9 cellular contexts compared by ENCODE assay signal in genomic region chr2:127108090-127108523, GRCh38. TPM values are rescaled to one million over a fixed set of nuclear protein-coding genes. Genes with fewer than 3 reads are reported as not detected.
DNase-seq lines count a peak whose midpoint lies in the region; ATAC-seq and TF ChIP-seq lines count a peak whose summit lies in the region.
"Had no signal": no experiment of that assay in that cellular context is flagged by ENCODE, and none has a peak within 500 bp of the region (broad histone marks: within the 10 kb centered on the region; RNA-seq: fewer than 3 reads in every experiment).

No MANE protein-coding gene starts in this region.

- H3K4me1 Mint-ChIP-seq in activated CD4-positive, alpha-beta T cell treated with anti-CD3 and anti-CD28 coated beads for 36 hours, result peaks cover 4% of the 10 kb centered on the region
- peaks cover 5% of the 10 kb centered on the region for H3K4me1 Mint-ChIP-seq in activated naive CD8-positive, alpha-beta T cell treated with anti-CD3 and anti-CD28 coated beads for 36 hours
- peaks cover 15% of the 10 kb centered on the region for H3K4me1 Mint-ChIP-seq in stimulated activated naive CD8-positive, alpha-beta T cell treated with anti-CD3 and anti-CD28 coated beads, Interleukin-15, amount 100 ng/mL, for 72 hours

- DNase-seq in activated CD4-positive, alpha-beta T cell treated with anti-CD3 and anti-CD28 coated beads for 36 hours, result no peak
- no peak for DNase-seq in activated CD4-positive, alpha-beta T cell treated with anti-CD3 and anti-CD28 coated beads, Interleukin-2, amount 50 U/mL, for 4 hours
- no peak for DNase-seq in activated naive CD8-positive, alpha-beta T cell treated with anti-CD3 and anti-CD28 coated beads for 36 hours
- DNase-seq in left kidney (ENCODE audit: low read depth, low spot score) (peak; percentile 12), upper lobe of right lung (no peak)
- DNase-seq in stimulated activated naive CD8-positive, alpha-beta T cell treated with anti-CD3 and anti-CD28 coated beads, Interleukin-15, amount 100 ng/mL, for 72 hours, result no peak
- DNase-seq: NCI-H774 had no signal

- ATAC-seq in activated CD4-positive, alpha-beta T cell treated with anti-CD3 and anti-CD28 coated beads for 36 hours, result no peak
- no peak for ATAC-seq in stimulated activated naive CD8-positive, alpha-beta T cell treated with anti-CD3 and anti-CD28 coated beads, Interleukin-15, amount 100 ng/mL, for 72 hours
- no peak for ATAC-seq in HG03097 (IDR thresholded peaks at IDR 0.05; ENCODE audit: low FRiP score, unreplicated experiment)
- ATAC-seq in HG03095 (IDR thresholded peaks at IDR 0.05; ENCODE audit: unreplicated experiment), result no peak
- ATAC-seq in upper lobe of right lung, result no peak

- H3K27ac ChIP-seq in upper lobe of right lung, result no peak overlapping the region

- no peaks in the 10 kb centered on the region for H3K36me3 ChIP-seq in upper lobe of right lung

- TF ChIP-seq CTCF in upper lobe of right lung (IDR thresholded peaks at IDR 0.05), result no peak

- no peak overlapping the region for H3K4me3 ChIP-seq in upper lobe of right lung

- intact Hi-C loops in activated CD4-positive, alpha-beta T cell treated with anti-CD3 and anti-CD28 coated beads for 36 hours (cut with DNase I, micrococcal nuclease), result loop anchor here in 1 of 2 experiments (5.0 kb wide), 1 partner anchor 279 kb away; the partner anchor contains the start of gene MAP3K2
- intact Hi-C loops in upper lobe of right lung (cut with DNase I), result loop anchor here (5.0 kb wide), 1 partner anchor 41 kb away; no protein-coding TSS in a partner anchor

- no peaks in the 10 kb centered on the region for H3K27me3 ChIP-seq in upper lobe of right lung

- POLR2A ChIA-PET in activated CD4-positive, alpha-beta T cell treated with anti-CD3 and anti-CD28 coated beads for 36 hours (lab: Charles Lee), result no interaction called here

- no peaks in the 10 kb centered on the region for H3K9me3 ChIP-seq in upper lobe of right lung

- peaks cover 4% of the 10 kb centered on the region for H3K4me1 ChIP-seq in upper lobe of right lung

- peaks cover 19% of the 10 kb centered on the region for H3K27me3 Mint-ChIP-seq in activated CD4-positive, alpha-beta T cell treated with anti-CD3 and anti-CD28 coated beads for 36 hours
- peaks cover 7% of the 10 kb centered on the region for H3K27me3 Mint-ChIP-seq in activated naive CD8-positive, alpha-beta T cell treated with anti-CD3 and anti-CD28 coated beads for 36 hours
- H3K27me3 Mint-ChIP-seq in stimulated activated naive CD8-positive, alpha-beta T cell treated with anti-CD3 and anti-CD28 coated beads, Interleukin-15, amount 100 ng/mL, for 72 hours, result peaks cover 35% of the 10 kb centered on the region

- peak overlapping the region; percentile 69 for H3K4me3 Mint-ChIP-seq in activated CD4-positive, alpha-beta T cell treated with anti-CD3 and anti-CD28 coated beads for 36 hours
- H3K4me3 Mint-ChIP-seq in activated naive CD8-positive, alpha-beta T cell treated with anti-CD3 and anti-CD28 coated beads for 36 hours, result peak overlapping the region; percentile 80
- H3K4me3 Mint-ChIP-seq in stimulated activated naive CD8-positive, alpha-beta T cell treated with anti-CD3 and anti-CD28 coated beads, Interleukin-15, amount 100 ng/mL, for 72 hours, result peak overlapping the region; percentile 87 to 90

- CTCF ChIA-PET in activated CD4-positive, alpha-beta T cell treated with anti-CD3 and anti-CD28 coated beads for 36 hours (lab: Charles Lee), result interaction anchor here (0.7 kb wide), 1 partner anchor 241 kb away, joined by 7 read pairs; no protein-coding TSS in a partner anchor

- H3K9me3 Mint-ChIP-seq in activated CD4-positive, alpha-beta T cell treated with anti-CD3 and anti-CD28 coated beads for 36 hours (ENCODE audit: low read depth), result no peaks in the 10 kb centered on the region
- H3K9me3 Mint-ChIP-seq in activated naive CD8-positive, alpha-beta T cell treated with anti-CD3 and anti-CD28 coated beads for 36 hours, result no peaks in the 10 kb centered on the region
- no peaks in the 10 kb centered on the region for H3K9me3 Mint-ChIP-seq in stimulated activated naive CD8-positive, alpha-beta T cell treated with anti-CD3 and anti-CD28 coated beads, Interleukin-15, amount 100 ng/mL, for 72 hours

- no peaks in the 10 kb centered on the region for H3K36me3 Mint-ChIP-seq in activated CD4-positive, alpha-beta T cell treated with anti-CD3 and anti-CD28 coated beads for 36 hours (ENCODE audit: low read depth)
- H3K36me3 Mint-ChIP-seq in activated naive CD8-positive, alpha-beta T cell treated with anti-CD3 and anti-CD28 coated beads for 36 hours, result no peaks in the 10 kb centered on the region

- no peak overlapping the region for H3K27ac Mint-ChIP-seq in activated CD4-positive, alpha-beta T cell treated with anti-CD3 and anti-CD28 coated beads for 36 hours
- no peak overlapping the region for H3K27ac Mint-ChIP-seq in activated naive CD8-positive, alpha-beta T cell treated with anti-CD3 and anti-CD28 coated beads for 36 hours
- H3K27ac Mint-ChIP-seq in stimulated activated naive CD8-positive, alpha-beta T cell treated with anti-CD3 and anti-CD28 coated beads, Interleukin-15, amount 100 ng/mL, for 72 hours, result no peak overlapping the region

RNA-seq across cellular contexts. Expression of gene BIN1, which starts 1.2 kb away (rescaled TPM):
- 10 to 100 TPM; 65.2 to 71.0 TPM for total RNA-seq in activated CD4-positive, alpha-beta T cell treated with anti-CD3 and anti-CD28 coated beads for 36 hours
- 100 to 1,000 TPM in 1 of 2 experiments, 10 to 100 TPM in 1; 98.8 to 101 TPM for total RNA-seq in activated naive CD8-positive, alpha-beta T cell treated with anti-CD3 and anti-CD28 coated beads for 36 hours
- total RNA-seq in upper lobe of right lung, result 33.4 TPM
